Comparison of ENCODE assay signal across 21 cellular contexts in the genomic region with DNA sequence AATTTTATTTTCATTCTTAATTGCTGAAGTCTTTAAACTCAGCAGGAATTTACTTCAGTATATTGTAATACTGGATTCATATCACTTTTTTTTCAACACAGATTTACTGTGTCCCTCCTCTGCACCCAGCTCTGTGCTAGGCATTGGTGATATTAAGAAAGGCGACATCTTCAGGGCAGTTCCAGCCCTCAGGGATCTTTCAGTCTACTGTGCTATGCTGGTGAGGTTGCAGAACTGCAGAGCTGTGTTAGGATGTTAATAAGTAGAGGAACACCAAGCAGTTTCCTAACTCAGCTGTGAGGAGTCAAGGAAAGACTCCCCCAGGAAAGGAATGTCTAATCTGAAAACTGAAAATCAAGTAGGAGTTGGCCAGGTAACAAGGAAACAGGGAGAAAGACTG.
DNase-seq lines count a peak whose midpoint lies in the region; ATAC-seq and TF ChIP-seq lines count a peak whose summit lies in the region.
"Had no signal": no experiment of that assay in that cellular context is flagged by ENCODE, and none has a peak within 500 bp of the region (broad histone marks: within the 10 kb centered on the region; RNA-seq: fewer than 3 reads in every experiment).

No MANE protein-coding gene starts in this region.

- H3K27me3 Mint-ChIP-seq in WTC11 (ENCODE audit: low read depth) = 0 out of 2 replicates have a peak, but pooled peaks cover 3% of the 10 kb centered on the region

- no peak for TF ChIP-seq RAD21 in HCT116 (IDR thresholded peaks at IDR 0.05; ENCODE audit: low read depth)

- in situ Hi-C loops in Panc1 (cut with HindIII; ENCODE audit: low pct_unique_long_range_greater_than_20kb, low sequenced_read_pairs) = no loop called here

- no peak overlapping the region for H4K8ac ChIP-seq in trophoblast cell (ENCODE audit: low read depth, low read length)

- H3K79me1 ChIP-seq in trophoblast cell (ENCODE audit: low read length) = no peaks in the 10 kb centered on the region

- TF ChIP-seq CTCF in C4-2B (conservative IDR thresholded peaks at IDR 0.05) = no peak
- TF ChIP-seq CTCF in HCT116 (IDR thresholded peaks at IDR 0.05 in 2 of 3, conservative IDR thresholded peaks at IDR 0.05 in 1 of 3; ENCODE audit: borderline replicate concordance in 1 of 3, insufficient read depth in 1 of 3, low read depth in 2 of 3, low read length in 2 of 3) = no peak
- peak; percentile 12; the same call in 1 of the 2 replicates for TF ChIP-seq CTCF in Panc1 (IDR thresholded peaks at IDR 0.05)
- no peak for TF ChIP-seq CTCF in WTC11 (IDR thresholded peaks at IDR 0.05)

- no peaks in the 10 kb centered on the region for H3K4me1 Mint-ChIP-seq in WTC11
- H3K4me1 Mint-ChIP-seq: CD4-positive, alpha-beta memory T cell had no signal

- no peak overlapping the region for H3K18ac ChIP-seq in trophoblast cell (ENCODE audit: low read length)

- H3K9me3 ChIP-seq in HCT116 (ENCODE audit: control insufficient read depth in 1 of 2, insufficient read depth in 1 of 2, low read depth in 1 of 2, low read length in 2 of 2) (no peaks in the 10 kb centered on the region), Panc1 (ENCODE audit: control insufficient read depth, insufficient read depth, low read depth, low read length) (no peaks in the 10 kb centered on the region), trophoblast cell (ENCODE audit: insufficient read depth, low read depth, low read length) (no peaks in the 10 kb centered on the region)
- H3K9me3 ChIP-seq: A549; BE2C; BLaER1 treated with 17β-estradiol and CSF1 and Interleukin-3, amounts not matched to agents 10 nM and 100 nM had no signal

- H3K9ac ChIP-seq in HCT116 (ENCODE audit: low read length) = no peak overlapping the region
- no peak overlapping the region for H3K9ac ChIP-seq in trophoblast cell (ENCODE audit: low read length)
- H3K9ac ChIP-seq: BLaER1 treated with 17β-estradiol and CSF1 and Interleukin-3, amounts not matched to agents 10 nM and 100 nM had no signal

- H3K27ac ChIP-seq in C4-2B = peak overlapping the region; percentile 23; the same call in 1 of the 2 replicates
- H3K27ac ChIP-seq in HCT116 (ENCODE audit: low read depth, low read length) = no peak overlapping the region
- no peak overlapping the region for H3K27ac ChIP-seq in Panc1 (ENCODE audit: low read length)
- H3K27ac ChIP-seq in trophoblast cell (ENCODE audit: low read depth, low read length) = no peak overlapping the region
- H3K27ac ChIP-seq: A549; BLaER1 treated with 17β-estradiol and CSF1 and Interleukin-3, amounts not matched to agents 10 nM and 100 nM had no signal

- RAD21 ChIA-PET in HCT116 (lab: Charles Lee; ENCODE audit: low non-redundant PET in 1 of 2, low total read pairs in 2 of 2, uncharacterized antibody in 2 of 2, unreplicated experiment in 2 of 2) = no interaction called here

- WGBS in trophoblast cell (ENCODE audit: extremely low coverage, insufficient coverage, insufficient read length) = no CpG with 5 or more reads among the region's 1 CpG

- H3K4me1 ChIP-seq in HCT116 (ENCODE audit: control insufficient read depth in 1 of 2, insufficient read depth in 2 of 2, low read length in 2 of 2) (no peaks in the 10 kb centered on the region), Panc1 (ENCODE audit: control insufficient read depth, insufficient read depth, low read length) (no peaks in the 10 kb centered on the region), trophoblast cell (ENCODE audit: control insufficient read depth in 1 of 2, insufficient read depth in 2 of 2, low read length in 2 of 2) (no peaks in the 10 kb centered on the region)
- H3K4me1 ChIP-seq: A549, BE2C had no signal

- BruUV-seq in HCT116 (replicated peaks; lab: Mats Ljungman, UMichigan) (no TSS peak), Panc1 (replicated peaks; lab: Mats Ljungman, UMichigan) (no TSS peak)

- POLR2A ChIA-PET in HCT116 (lab: Charles Lee) (no interaction called here), Panc1 (lab: Charles Lee) (no interaction called here), WTC11 (lab: Charles Lee) (no interaction called here)

- H3K36me3 ChIP-seq in HCT116 (ENCODE audit: control insufficient read depth in 1 of 2, insufficient read depth in 2 of 2, low read length in 2 of 2) (no peaks in the 10 kb centered on the region), Panc1 (ENCODE audit: control insufficient read depth, insufficient read depth, low read length) (no peaks in the 10 kb centered on the region), trophoblast cell (ENCODE audit: control insufficient read depth in 1 of 2, insufficient read depth in 2 of 2, low read length in 2 of 2) (no peaks in the 10 kb centered on the region)
- H3K36me3 ChIP-seq: BE2C; BLaER1 treated with 17β-estradiol and CSF1 and Interleukin-3, amounts not matched to agents 10 nM and 100 nM had no signal

- no peaks in the 10 kb centered on the region; the same call in 1 of the 2 replicates for H4K20me1 ChIP-seq in HCT116 (ENCODE audit: insufficient read depth)
- H4K20me1 ChIP-seq: BLaER1 treated with 17β-estradiol and CSF1 and Interleukin-3, amounts not matched to agents 10 nM and 100 nM had no signal

- H3K4me2 ChIP-seq in HCT116 (ENCODE audit: low read length) (no peak overlapping the region), trophoblast cell (ENCODE audit: low read length) (no peak overlapping the region)
- H3K4me2 ChIP-seq: A549; BLaER1 treated with 17β-estradiol and CSF1 and Interleukin-3, amounts not matched to agents 10 nM and 100 nM had no signal

- DNase-seq in HCT116 (ENCODE audit: low read depth, low spot score) (no peak), Panc1 (ENCODE audit: low read depth, low spot score) (no peak), WTC11 (ENCODE audit: low spot score) (no peak), NCI-H1105 (lab: John Stamatoyannopoulos, UW) (no peak), trophoblast cell (no peak)
- DNase-seq: 8988T; ACHN; AML-193; BE2C; Calu3; CD4-positive, alpha-beta memory T cell; COR-L47; DMS53; DMS79 treated with DMSO at 0.1 percent for 48 hours; GF-D8; H7; HCEC 1CT had no signal

- CTCF ChIA-PET in HCT116 (lab: Charles Lee) = no interaction called here
- CTCF ChIA-PET in Panc1 (lab: Charles Lee) = no interaction called here
- CTCF ChIA-PET in WTC11 (lab: Charles Lee) = interaction anchor here (1.1 kb wide), 1 partner anchor 262 kb away, joined by 3 read pairs; no protein-coding TSS in a partner anchor

- no peaks in the 10 kb centered on the region for H3K9me3 Mint-ChIP-seq in WTC11

- H3K4me3 Mint-ChIP-seq in WTC11 = no peak overlapping the region
- H3K4me3 Mint-ChIP-seq: CD4-positive, alpha-beta memory T cell had no signal

- H3K4me3 ChIP-seq in HCT116 (replicated peaks in 1 of 2; ENCODE audit: low read depth in 1 of 2, low read length in 2 of 2) = no peak overlapping the region
- no peak overlapping the region for H3K4me3 ChIP-seq in Panc1 (ENCODE audit: low read depth in 2 of 2, low read length in 2 of 2)
- H3K4me3 ChIP-seq in trophoblast cell (ENCODE audit: low read depth, low read length) = no peak overlapping the region
- H3K4me3 ChIP-seq: A549; BLaER1 treated with 17β-estradiol and CSF1 and Interleukin-3, amounts not matched to agents 10 nM and 100 nM had no signal

- H3K79me2 ChIP-seq in HCT116 (ENCODE audit: insufficient read depth, low read length) = no peaks in the 10 kb centered on the region
- H3K79me2 ChIP-seq in trophoblast cell (ENCODE audit: control insufficient read depth, insufficient read depth, low read length, poor library complexity) = no peaks in the 10 kb centered on the region

- H2BK12ac ChIP-seq in trophoblast cell (ENCODE audit: low read length) = no peak overlapping the region

- H4K12ac ChIP-seq in trophoblast cell (ENCODE audit: low read depth, low read length) = no peak overlapping the region

- intact Hi-C loops in HCT116 (cut with micrococcal nuclease) (no loop called here), Panc1 (cut with micrococcal nuclease; ENCODE audit: unreplicated experiment) (no loop called here)

- H2BK5ac ChIP-seq in trophoblast cell (ENCODE audit: low read depth, low read length, poor library complexity) = no peak overlapping the region

- H3K4ac ChIP-seq in trophoblast cell (ENCODE audit: low read depth, low read length) = no peak overlapping the region

- H3K14ac ChIP-seq in trophoblast cell (ENCODE audit: low read length) = no peak overlapping the region

- H3K9me2 ChIP-seq in HCT116 (ENCODE audit: insufficient read depth) = no peaks in the 10 kb centered on the region

- no peak overlapping the region for H3K23ac ChIP-seq in trophoblast cell (ENCODE audit: low read length)

- H2AFZ ChIP-seq in HCT116 (ENCODE audit: low read depth, low read length, poor library complexity, severe bottlenecking) (no peak overlapping the region), trophoblast cell (ENCODE audit: insufficient read depth, low read length, poor library complexity) (no peak overlapping the region)

- no peak for TF ChIP-seq POLR2A in HCT116 (IDR thresholded peaks at IDR 0.05; ENCODE audit: borderline replicate concordance, extremely low read depth, insufficient read depth, insufficient read length)

- no peaks in the 10 kb centered on the region for H3K36me3 Mint-ChIP-seq in WTC11
- H3K36me3 Mint-ChIP-seq: CD4-positive, alpha-beta memory T cell had no signal

- H3K27me3 ChIP-seq in HCT116 (ENCODE audit: insufficient read depth, low read length) = no peaks in the 10 kb centered on the region
- 0 out of 2 replicates have a peak, but pooled peaks cover 2% of the 10 kb centered on the region for H3K27me3 ChIP-seq in Panc1 (ENCODE audit: control insufficient read depth, insufficient read depth, low read length)
- no peaks in the 10 kb centered on the region for H3K27me3 ChIP-seq in trophoblast cell (ENCODE audit: insufficient read depth, low read length)
- H3K27me3 ChIP-seq: BE2C; BLaER1 treated with 17β-estradiol and CSF1 and Interleukin-3, amounts not matched to agents 10 nM and 100 nM had no signal

- ATAC-seq in HCT116 (peak; percentile 74), Panc1 (no peak), WTC11 (peak; percentile 46; the same call in 1 of the 2 replicates), HG03457 (IDR thresholded peaks at IDR 0.05; ENCODE audit: unreplicated experiment) (no peak)
- ATAC-seq: A549 had no signal

- H3K27ac Mint-ChIP-seq in WTC11 = no peak overlapping the region
- H3K27ac Mint-ChIP-seq: CD4-positive, alpha-beta memory T cell had no signal

- H4K91ac ChIP-seq in trophoblast cell (ENCODE audit: low read depth, low read length) = no peak overlapping the region

- no peak overlapping the region for H2AK5ac ChIP-seq in trophoblast cell (ENCODE audit: low read length)

- no peak overlapping the region for H2BK120ac ChIP-seq in trophoblast cell (ENCODE audit: insufficient read depth, low read length, poor library complexity)

TF ChIP-seq in HCT116, 20 proteins besides CTCF, POLR2A, EP300 and RAD21 (continues in another document):
- TF ChIP-seq ELF1 (IDR thresholded peaks at IDR 0.05; ENCODE audit: borderline replicate concordance, low read depth) (no peak), ZNF274 (IDR thresholded peaks at IDR 0.05; ENCODE audit: low read depth, low read length) (no peak), ZFX (IDR thresholded peaks at IDR 0.05) (no peak)

TF ChIP-seq in WTC11, 78 proteins besides CTCF, POLR2A, EP300 and RAD21 (continues in another document):
- TF ChIP-seq TCF7 (CRISPR knock-in tag; IDR thresholded peaks at IDR 0.05; ENCODE audit: low read depth) = no peak
- no peak for TF ChIP-seq ZNF263 (CRISPR knock-in tag; IDR thresholded peaks at IDR 0.05; ENCODE audit: low read depth)

Comparison
In these comparisons a context has a peak if more than half of its experiments do, and no peak if none do; other contexts are left out.
1. ATAC-seq: peak in HCT116 (single experiment) and WTC11 (single experiment); none in Panc1 (single experiment) and HG03457 (single experiment).